In the genomic region with DNA sequence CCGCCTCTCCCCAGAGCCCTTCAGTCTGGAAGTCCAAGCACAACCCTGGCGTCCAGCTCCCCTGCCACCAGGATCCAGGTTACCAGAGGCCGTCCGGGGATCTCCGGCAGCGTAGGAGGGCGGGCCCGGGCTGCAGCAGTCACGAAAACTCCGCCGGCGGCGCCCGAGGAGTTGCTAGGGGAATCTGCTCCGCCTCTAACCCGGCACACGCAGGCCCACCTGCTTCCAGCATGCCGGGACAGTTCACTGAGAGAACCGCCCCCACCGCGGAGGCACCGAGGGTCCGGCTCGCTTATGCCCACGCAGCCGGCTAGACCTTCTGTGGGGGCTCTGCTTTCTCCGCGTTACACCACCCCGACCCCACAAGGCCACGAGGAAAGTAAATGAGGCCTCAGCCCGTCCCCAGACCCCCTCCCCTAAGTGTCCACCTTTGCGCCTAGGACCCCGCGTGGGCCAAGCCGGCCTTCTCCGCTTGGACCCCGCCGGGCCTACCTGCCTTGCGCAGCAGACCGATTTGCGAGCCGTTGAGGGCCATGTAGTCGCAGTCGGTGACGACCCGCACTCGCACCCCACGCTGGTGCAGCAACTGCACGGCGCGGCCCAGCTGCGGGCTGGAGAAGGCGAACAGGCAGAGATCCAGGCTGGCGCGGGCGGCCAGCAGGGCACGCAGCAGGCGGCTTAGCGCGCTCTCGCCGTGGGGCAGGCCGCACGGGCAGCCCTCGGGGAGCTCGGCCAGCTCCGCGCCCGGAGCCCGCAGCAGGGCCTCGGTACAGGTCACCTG, we compare ENCODE assay signal across 8 cellular contexts. TPM values are rescaled to one million over a fixed set of nuclear protein-coding genes. Genes with fewer than 3 reads are reported as not detected.
A peak's percentile ranks its signal among the peaks of the same experiment; 100 is the strongest.
DNase-seq lines count a peak whose midpoint lies in the region; ATAC-seq and TF ChIP-seq lines count a peak whose summit lies in the region.

No MANE protein-coding gene starts in this region.

- peak overlapping the region; percentile 89 for H3K4me3 Mint-ChIP-seq in activated CD8-positive, alpha-beta T cell treated with anti-CD3 and anti-CD28 coated beads, Interleukin-2, amount 10 ng/mL, durations not matched to agents 7 days and 5 days
- peak overlapping the region; percentile 78 to 83 for H3K4me3 Mint-ChIP-seq in effector memory CD8-positive, alpha-beta T cell

- peaks cover 16% of the 10 kb centered on the region for H3K36me3 Mint-ChIP-seq in activated CD8-positive, alpha-beta T cell treated with anti-CD3 and anti-CD28 coated beads, Interleukin-2, amount 10 ng/mL, durations not matched to agents 7 days and 5 days (ENCODE audit: low read depth)
- H3K36me3 Mint-ChIP-seq in effector memory CD8-positive, alpha-beta T cell (ENCODE audit: insufficient read depth) = peaks cover 29% of the 10 kb centered on the region

- H3K4me1 Mint-ChIP-seq in activated CD8-positive, alpha-beta T cell treated with anti-CD3 and anti-CD28 coated beads, Interleukin-2, amount 10 ng/mL, durations not matched to agents 7 days and 5 days (ENCODE audit: low read depth) = peaks cover 33% of the 10 kb centered on the region
- peaks cover 22 to 31% of the 10 kb centered on the region in 2 donors for H3K4me1 Mint-ChIP-seq in effector memory CD8-positive, alpha-beta T cell (ENCODE audit: low read depth in 2 of 2)

- intact Hi-C loops in tibial artery (cut with DNase I; ENCODE audit: low total_unique reads) = loop anchor here (10.0 kb wide), 2 partner anchors 171 to 201 kb away; no protein-coding TSS in a partner anchor

- ATAC-seq in activated CD8-positive, alpha-beta T cell treated with anti-CD3 and anti-CD28 coated beads, Interleukin-2, amount 10 ng/mL, durations not matched to agents 7 days and 5 days = peak; percentile 71
- peak; percentile 27 for ATAC-seq in effector memory CD8-positive, alpha-beta T cell (replicated peaks)
- ATAC-seq in GM21786 (IDR thresholded peaks at IDR 0.05; ENCODE audit: unreplicated experiment) = no peak

- peaks cover 23% of the 10 kb centered on the region for H3K36me3 ChIP-seq in neutrophil
- peaks cover 0 to 11% (median 0%) of the 10 kb centered on the region in 3 donors for H3K36me3 ChIP-seq in tibial artery

- no peaks in the 10 kb centered on the region for H3K27me3 Mint-ChIP-seq in activated CD8-positive, alpha-beta T cell treated with anti-CD3 and anti-CD28 coated beads, Interleukin-2, amount 10 ng/mL, durations not matched to agents 7 days and 5 days (ENCODE audit: low read depth)
- no peaks in the 10 kb centered on the region for H3K27me3 Mint-ChIP-seq in effector memory CD8-positive, alpha-beta T cell

- peak overlapping the region; percentile 92 for H3K27ac Mint-ChIP-seq in activated CD8-positive, alpha-beta T cell treated with anti-CD3 and anti-CD28 coated beads, Interleukin-2, amount 10 ng/mL, durations not matched to agents 7 days and 5 days
- peak overlapping the region; percentile 84 to 85 for H3K27ac Mint-ChIP-seq in effector memory CD8-positive, alpha-beta T cell

- DNase-seq in ELR (ENCODE audit: low read depth) (peak; percentile 82), HCEC 1CT (peak; percentile 34), NCI-H2171 treated with DMSO at 0.1 percent for 48 hours (lab: John Stamatoyannopoulos, UW) (peak; percentile 50), tibial artery (peak; percentile 54 to 78)
- DNase-seq in activated CD8-positive, alpha-beta T cell treated with anti-CD3 and anti-CD28 coated beads, Interleukin-2, amount 10 ng/mL, durations not matched to agents 7 days and 5 days = peak; percentile 75
- peak; percentile 32 to 42 (median 39) for DNase-seq in effector memory CD8-positive, alpha-beta T cell

- no peaks in the 10 kb centered on the region for H3K9me3 Mint-ChIP-seq in activated CD8-positive, alpha-beta T cell treated with anti-CD3 and anti-CD28 coated beads, Interleukin-2, amount 10 ng/mL, durations not matched to agents 7 days and 5 days (ENCODE audit: insufficient read depth)
- H3K9me3 Mint-ChIP-seq in effector memory CD8-positive, alpha-beta T cell = no peaks in the 10 kb centered on the region

- H3K4me3 ChIP-seq in neutrophil (ENCODE audit: low read depth in 1 of 2, low read length in 1 of 2) = peak overlapping the region; percentile 62 to 78
- peak overlapping the region; percentile 47 to 62 for H3K4me3 ChIP-seq in tibial artery

- H3K27me3 ChIP-seq in neutrophil (no peaks in the 10 kb centered on the region), tibial artery (no peaks in the 10 kb centered on the region)

- no peak for TF ChIP-seq CTCF in neutrophil (IDR thresholded peaks at IDR 0.05)
- TF ChIP-seq CTCF in tibial artery (IDR thresholded peaks at IDR 0.05) = no peak

- peaks cover 25 to 34% of the 10 kb centered on the region in 2 experiments for H3K4me1 ChIP-seq in neutrophil (ENCODE audit: control insufficient read depth in 1 of 2, insufficient read depth in 1 of 2, low read depth in 1 of 2, low read length in 1 of 2)
- peaks cover 6 to 44% (median 39%) of the 10 kb centered on the region in 4 donors for H3K4me1 ChIP-seq in tibial artery

- H3K9me3 ChIP-seq in neutrophil = no peaks in the 10 kb centered on the region
- no peaks in the 10 kb centered on the region for H3K9me3 ChIP-seq in tibial artery

- CTCF ChIA-PET in activated CD8-positive, alpha-beta T cell treated with anti-CD3 and anti-CD28 coated beads, Interleukin-2, amount 10 ng/mL, durations not matched to agents 7 days and 5 days (lab: Charles Lee) = interaction anchor here (0.8 kb wide), 1 partner anchor 31 kb away, joined by 3 read pairs; a partner anchor contains a TSS

- peak overlapping the region; percentile 68 for H3K27ac ChIP-seq in neutrophil
- peak overlapping the region; percentile 75 to 84 for H3K27ac ChIP-seq in tibial artery

- POLR2A ChIA-PET in activated CD8-positive, alpha-beta T cell treated with anti-CD3 and anti-CD28 coated beads, Interleukin-2, amount 10 ng/mL, durations not matched to agents 7 days and 5 days (lab: Charles Lee) = interaction anchor here (0.6 to 1.0 kb wide), 2 partner anchors 30 to 107 kb away, joined by 4 read pairs; no protein-coding TSS in a partner anchor

RNA-seq across cellular contexts. Expression of a gene that starts 0.6 kb away (rescaled TPM):
- total RNA-seq in activated CD8-positive, alpha-beta T cell treated with anti-CD3 and anti-CD28 coated beads, Interleukin-2, amount 10 ng/mL, durations not matched to agents 7 days and 5 days = 1 to 10 TPM; 3.8 to 4.2 TPM

RNA-seq across cellular contexts. Expression of a gene that starts 31.4 kb away (rescaled TPM):
- 10 to 100 TPM; 37.0 to 37.4 TPM for total RNA-seq in activated CD8-positive, alpha-beta T cell treated with anti-CD3 and anti-CD28 coated beads, Interleukin-2, amount 10 ng/mL, durations not matched to agents 7 days and 5 days
